In genomic region chr14:100199240-100199860, GRCh38 we compare ENCODE assay signal across 18 cellular contexts.
"Had no signal": no experiment of that assay in that cellular context is flagged by ENCODE, and none has a peak within 500 bp of the region (broad histone marks: within the 10 kb centered on the region; RNA-seq: fewer than 3 reads in every experiment).

No MANE protein-coding gene starts in this region.

- H3K9me3 ChIP-seq: body of pancreas, colonic mucosa, neutrophil had no signal

- H3K9me3 Mint-ChIP-seq: activated CD4-positive, alpha-beta T cell treated with anti-CD3 and anti-CD28 coated beads, Interleukin-2, amount 10 ng/mL, durations not matched to agents 24 days and 14 days; activated naive CD8-positive, alpha-beta T cell treated with anti-CD3 and anti-CD28 coated beads for 36 hours; stimulated activated memory B cell treated with anti-CD40 and anti-IgM and Interleukin-4, amounts not matched to agents 10 μg/mL and 1 μg/mL and 100 μg/mL, for 72 hours had no signal

- DNase-seq: activated CD4-positive, alpha-beta T cell treated with anti-CD3 and anti-CD28 coated beads, Interleukin-2, amount 10 ng/mL, durations not matched to agents 24 days and 14 days; activated CD4-positive, CD25-positive, alpha-beta regulatory T cell; activated CD8-positive, alpha-beta memory T cell treated with anti-CD3 and anti-CD28 coated beads, Interleukin-2, amount 50 U/mL, for 4 hours; activated CD8-positive, alpha-beta T cell treated with anti-CD3 and anti-CD28 coated beads, Interleukin-2, amount 10 ng/mL, durations not matched to agents 7 days and 5 days; activated gamma-delta T cell; activated naive CD8-positive, alpha-beta T cell treated with anti-CD3 and anti-CD28 coated beads for 36 hours; activated T-cell treated with anti-CD3 and anti-CD28 coated beads, Interleukin-2, amount 50 U/mL, for 48 hours; amygdala; body of pancreas; central memory CD4-positive, alpha-beta T cell; colonic mucosa; foreskin fibroblast; left colon; naive thymus-derived CD4-positive, alpha-beta T cell; T-helper 2 cell had no signal

- H3K4me1 Mint-ChIP-seq: stimulated activated memory B cell treated with anti-CD40 and anti-IgM and Interleukin-4, amounts not matched to agents 10 μg/mL and 1 μg/mL and 100 μg/mL, for 72 hours had no signal

- H3K4me1 ChIP-seq: colonic mucosa had no signal

- H3K27ac ChIP-seq: body of pancreas, colonic mucosa, neutrophil had no signal

- H3K36me3 ChIP-seq: colonic mucosa, neutrophil had no signal

- ATAC-seq: activated CD8-positive, alpha-beta T cell treated with anti-CD3 and anti-CD28 coated beads, Interleukin-2, amount 10 ng/mL, durations not matched to agents 7 days and 5 days; body of pancreas; left colon; naive thymus-derived CD4-positive, alpha-beta T cell; stimulated activated memory B cell treated with anti-CD40 and anti-IgM and Interleukin-4, amounts not matched to agents 10 μg/mL and 1 μg/mL and 100 μg/mL, for 72 hours had no signal

- H3K4me3 ChIP-seq: body of pancreas, colonic mucosa, lung had no signal

- H3K27me3 ChIP-seq: body of pancreas, colonic mucosa, neutrophil had no signal

- H3K27ac Mint-ChIP-seq: activated CD4-positive, alpha-beta T cell treated with anti-CD3 and anti-CD28 coated beads, Interleukin-2, amount 10 ng/mL, durations not matched to agents 24 days and 14 days; activated CD8-positive, alpha-beta T cell treated with anti-CD3 and anti-CD28 coated beads, Interleukin-2, amount 10 ng/mL, durations not matched to agents 7 days and 5 days; activated naive CD8-positive, alpha-beta T cell treated with anti-CD3 and anti-CD28 coated beads for 36 hours; stimulated activated memory B cell treated with anti-CD40 and anti-IgM and Interleukin-4, amounts not matched to agents 10 μg/mL and 1 μg/mL and 100 μg/mL, for 72 hours had no signal

- H3K4me3 Mint-ChIP-seq: activated CD4-positive, alpha-beta T cell treated with anti-CD3 and anti-CD28 coated beads, Interleukin-2, amount 10 ng/mL, durations not matched to agents 24 days and 14 days; activated CD8-positive, alpha-beta T cell treated with anti-CD3 and anti-CD28 coated beads, Interleukin-2, amount 10 ng/mL, durations not matched to agents 7 days and 5 days; activated naive CD8-positive, alpha-beta T cell treated with anti-CD3 and anti-CD28 coated beads for 36 hours; naive thymus-derived CD4-positive, alpha-beta T cell; stimulated activated memory B cell treated with anti-CD40 and anti-IgM and Interleukin-4, amounts not matched to agents 10 μg/mL and 1 μg/mL and 100 μg/mL, for 72 hours had no signal

- H3K36me3 Mint-ChIP-seq: activated naive CD8-positive, alpha-beta T cell treated with anti-CD3 and anti-CD28 coated beads for 36 hours; naive thymus-derived CD4-positive, alpha-beta T cell; stimulated activated memory B cell treated with anti-CD40 and anti-IgM and Interleukin-4, amounts not matched to agents 10 μg/mL and 1 μg/mL and 100 μg/mL, for 72 hours had no signal

- H3K27me3 Mint-ChIP-seq: activated naive CD8-positive, alpha-beta T cell treated with anti-CD3 and anti-CD28 coated beads for 36 hours; stimulated activated memory B cell treated with anti-CD40 and anti-IgM and Interleukin-4, amounts not matched to agents 10 μg/mL and 1 μg/mL and 100 μg/mL, for 72 hours had no signal
